In genomic region chr12:11877102-11877826, GRCh38 we compare ENCODE assay signal across 9 cellular contexts.
DNase-seq lines count a peak whose midpoint lies in the region; ATAC-seq, FAIRE-seq and TF ChIP-seq lines count a peak whose summit lies in the region.
"Had no signal": no experiment of that assay in that cellular context is flagged by ENCODE, and none has a peak within 500 bp of the region (broad histone marks: within the 10 kb centered on the region; RNA-seq: fewer than 3 reads in every experiment).

No MANE protein-coding gene starts in this region.

- intact Hi-C loops in MCF 10A (cut with micrococcal nuclease), result loop anchor here (5.0 kb wide), 1 partner anchor 225 kb away; no protein-coding TSS in a partner anchor
- intact Hi-C loops in upper lobe of right lung (cut with DNase I), result no loop called here
- intact Hi-C loops in HepG2 (cut with micrococcal nuclease; ENCODE audit: unreplicated experiment), result no loop called here

- TF ChIP-seq RAD21 in HepG2 (CRISPR knock-in tag; IDR thresholded peaks at IDR 0.05), result no peak

- H3K9me3 ChIP-seq in upper lobe of right lung (no peaks in the 10 kb centered on the region), HepG2 (ENCODE audit: low read length) (no peaks in the 10 kb centered on the region)

- no peaks in the 10 kb centered on the region for H4K20me1 ChIP-seq in HepG2 (ENCODE audit: insufficient read depth, low read length)

- FAIRE-seq in HepG2 (lab: Jason Lieb, UNC), result no peak

- no peak overlapping the region for H3K4me3 Mint-ChIP-seq in activated naive CD8-positive, alpha-beta T cell treated with anti-CD3 and anti-CD28 coated beads, Interleukin-2, amount 50 U/mL, for 24 hours
- no peak overlapping the region for H3K4me3 Mint-ChIP-seq in activated naive CD8-positive, alpha-beta T cell treated with anti-CD3 and anti-CD28 coated beads for 36 hours
- no peak overlapping the region for H3K4me3 Mint-ChIP-seq in MCF 10A (ENCODE audit: unreplicated experiment)

- H3K27me3 ChIP-seq in upper lobe of right lung (no peaks in the 10 kb centered on the region), HepG2 (ENCODE audit: control insufficient read depth in 1 of 2, insufficient read depth in 2 of 2, low read length in 2 of 2) (no peaks in the 10 kb centered on the region)

- CTCF ChIA-PET in MCF 10A (lab: Yijun Ruan, JAX) (interaction anchor here (0.5 to 1.2 kb wide), 4 partner anchors 77 to 126 kb away, joined by 3 to 5 read pairs (median 4); no protein-coding TSS in a partner anchor), HepG2 (lab: Yijun Ruan, JAX; ENCODE audit: low intra/inter-chr PET ratio, low total read pairs) (no interaction called here)

- TF ChIP-seq EP300 in HepG2 (IDR thresholded peaks at IDR 0.05; ENCODE audit: low read depth in 2 of 2, low read length in 2 of 2), result no peak
- TF ChIP-seq EP300 in HepG2 (CRISPR knock-in tag; IDR thresholded peaks at IDR 0.05; ENCODE audit: borderline replicate concordance), result no peak

- H3K36me3 ChIP-seq in upper lobe of right lung (no peaks in the 10 kb centered on the region), HepG2 (replicated peaks in 1 of 2; ENCODE audit: control insufficient read depth in 1 of 2, insufficient read depth in 2 of 2, low read length in 2 of 2) (no peaks in the 10 kb centered on the region)

- no peak for TF ChIP-seq CTCF in MCF 10A (IDR thresholded peaks at IDR 0.05; ENCODE audit: unreplicated experiment)
- no peak for TF ChIP-seq CTCF in upper lobe of right lung (IDR thresholded peaks at IDR 0.05)
- TF ChIP-seq CTCF in HepG2 (CRISPR knock-in tag; IDR thresholded peaks at IDR 0.05), result no peak

- POLR2A ChIA-PET in MCF 10A (lab: Yijun Ruan, JAX), result interaction anchor here (0.6 to 1.6 kb wide), 6 partner anchors 132 to 343 kb away, joined by 3 to 9 read pairs (median 4); no protein-coding TSS in a partner anchor
- POLR2A ChIA-PET in HepG2 (lab: Yijun Ruan, JAX), result no interaction called here

- in situ Hi-C loops in HepG2 (cut with HindIII; ENCODE audit: extremely low pct_ligation_motif_present, low pct_unique_long_range_greater_than_20kb), result no loop called here

- no peaks in the 10 kb centered on the region for H3K9me3 Mint-ChIP-seq in activated naive CD8-positive, alpha-beta T cell treated with anti-CD3 and anti-CD28 coated beads, Interleukin-2, amount 50 U/mL, for 24 hours
- no peaks in the 10 kb centered on the region for H3K9me3 Mint-ChIP-seq in activated naive CD8-positive, alpha-beta T cell treated with anti-CD3 and anti-CD28 coated beads for 36 hours
- H3K9me3 Mint-ChIP-seq in MCF 10A (ENCODE audit: unreplicated experiment), result no peaks in the 10 kb centered on the region

- peaks cover 32% of the 10 kb centered on the region for H3K36me3 Mint-ChIP-seq in activated naive CD8-positive, alpha-beta T cell treated with anti-CD3 and anti-CD28 coated beads, Interleukin-2, amount 50 U/mL, for 24 hours (ENCODE audit: low read depth)
- peaks cover 41% of the 10 kb centered on the region for H3K36me3 Mint-ChIP-seq in activated naive CD8-positive, alpha-beta T cell treated with anti-CD3 and anti-CD28 coated beads for 36 hours
- H3K36me3 Mint-ChIP-seq in MCF 10A (ENCODE audit: insufficient read depth, unreplicated experiment), result peaks cover 8% of the 10 kb centered on the region

- H3K9ac ChIP-seq in HepG2 (ENCODE audit: insufficient read depth, low read depth, low read length), result no peak overlapping the region

- no peak for TF ChIP-seq POLR2A in HepG2 (IDR thresholded peaks at IDR 0.05; ENCODE audit: insufficient read depth in 1 of 2, low read depth in 2 of 2, low read length in 2 of 2)

- 96% methylated on average over 5 of the region's 7 CpGs for WGBS in HepG2 (ENCODE audit: low lambda C conversion rate)

- no peak overlapping the region for H3K27ac ChIP-seq in upper lobe of right lung
- H3K27ac ChIP-seq in HepG2 (ENCODE audit: extremely low read length, insufficient read depth, low read length), result no peak overlapping the region

- H2AFZ ChIP-seq in HepG2 (ENCODE audit: low read length), result no peak overlapping the region

- H3K4me1 Mint-ChIP-seq in activated naive CD8-positive, alpha-beta T cell treated with anti-CD3 and anti-CD28 coated beads, Interleukin-2, amount 50 U/mL, for 24 hours, result peaks cover 37% of the 10 kb centered on the region
- peaks cover 37% of the 10 kb centered on the region for H3K4me1 Mint-ChIP-seq in activated naive CD8-positive, alpha-beta T cell treated with anti-CD3 and anti-CD28 coated beads for 36 hours
- peaks cover 30% of the 10 kb centered on the region for H3K4me1 Mint-ChIP-seq in MCF 10A (ENCODE audit: insufficient read depth, unreplicated experiment)

- no peak overlapping the region for H3K4me3 ChIP-seq in upper lobe of right lung
- no peak overlapping the region for H3K4me3 ChIP-seq in HepG2 (replicated peaks in 1 of 3; ENCODE audit: insufficient read depth in 1 of 3, low read depth in 2 of 3, low read length in 3 of 3)

- BruUV-seq in MCF 10A (replicated peaks; lab: Mats Ljungman, UMichigan) (no TSS peak), HepG2 (replicated peaks; lab: Mats Ljungman, UMichigan) (no TSS peak)

- H3K79me2 ChIP-seq in HepG2 (ENCODE audit: insufficient read depth, low read length), result no peaks in the 10 kb centered on the region

- no peaks in the 10 kb centered on the region for H3K27me3 Mint-ChIP-seq in activated naive CD8-positive, alpha-beta T cell treated with anti-CD3 and anti-CD28 coated beads, Interleukin-2, amount 50 U/mL, for 24 hours
- no peaks in the 10 kb centered on the region for H3K27me3 Mint-ChIP-seq in activated naive CD8-positive, alpha-beta T cell treated with anti-CD3 and anti-CD28 coated beads for 36 hours
- no peaks in the 10 kb centered on the region for H3K27me3 Mint-ChIP-seq in MCF 10A (ENCODE audit: insufficient read depth, unreplicated experiment)

- H3K4me1 ChIP-seq in upper lobe of right lung, result peaks cover 40% of the 10 kb centered on the region
- peaks cover 28% of the 10 kb centered on the region for H3K4me1 ChIP-seq in HepG2 (ENCODE audit: insufficient read depth, low read length)

- DNase-seq in activated naive CD8-positive, alpha-beta T cell treated with anti-CD3 and anti-CD28 coated beads, Interleukin-2, amount 50 U/mL, for 24 hours, result no peak
- DNase-seq in activated naive CD8-positive, alpha-beta T cell treated with anti-CD3 and anti-CD28 coated beads for 36 hours, result no peak
- DNase-seq in MCF 10A (ENCODE audit: unreplicated experiment), result no peak
- DNase-seq in myocyte (ENCODE audit: low read depth), result peak; percentile 24
- DNase-seq in upper lobe of right lung, result no peak
- no peak for DNase-seq in GOT3 (lab: John Stamatoyannopoulos, UW)
- no peak for DNase-seq in NCI-H524 treated with DMSO at 0.1 percent for 48 hours (lab: John Stamatoyannopoulos, UW)
- no peak for DNase-seq in HepG2 (ENCODE audit: low spot score)
- DNase-seq: activated gamma-delta T cell treated with Interleukin-2 at 50 U/mL for 16 hours had no signal

- ATAC-seq in activated naive CD8-positive, alpha-beta T cell treated with anti-CD3 and anti-CD28 coated beads, Interleukin-2, amount 50 U/mL, for 24 hours, result peak; percentile 6
- ATAC-seq in upper lobe of right lung (peak; percentile 13), HepG2 (no peak)

- H3K27ac Mint-ChIP-seq in activated naive CD8-positive, alpha-beta T cell treated with anti-CD3 and anti-CD28 coated beads, Interleukin-2, amount 50 U/mL, for 24 hours, result no peak overlapping the region
- H3K27ac Mint-ChIP-seq in activated naive CD8-positive, alpha-beta T cell treated with anti-CD3 and anti-CD28 coated beads for 36 hours, result no peak overlapping the region
- H3K27ac Mint-ChIP-seq in MCF 10A (ENCODE audit: low read depth, unreplicated experiment), result peak overlapping the region; percentile 76

- H3K4me2 ChIP-seq in HepG2 (ENCODE audit: low read depth, low read length), result no peak overlapping the region

TF ChIP-seq in HepG2, 621 proteins besides CTCF, POLR2A, EP300 and RAD21 (continues in another document):
- TF ChIP-seq SMYD3 (CRISPR knock-in tag; IDR thresholded peaks at IDR 0.05), result no peak
- TF ChIP-seq ZNF558 (CRISPR knock-in tag; IDR thresholded peaks at IDR 0.05; ENCODE audit: borderline replicate concordance), result no peak
- no peak for TF ChIP-seq ZNF773 (CRISPR knock-in tag; IDR thresholded peaks at IDR 0.05; ENCODE audit: borderline replicate concordance)
- no peak for TF ChIP-seq HNF1A (IDR thresholded peaks at IDR 0.05; ENCODE audit: low read depth)
- TF ChIP-seq HNF1A (CRISPR knock-in tag; IDR thresholded peaks at IDR 0.05; ENCODE audit: borderline replicate concordance), result no peak
- TF ChIP-seq PAX8 (CRISPR knock-in tag; IDR thresholded peaks at IDR 0.05; ENCODE audit: borderline replicate concordance), result no peak
- no peak for TF ChIP-seq KDM6A (CRISPR knock-in tag; IDR thresholded peaks at IDR 0.05; ENCODE audit: low read depth)
- TF ChIP-seq POLR2G (IDR thresholded peaks at IDR 0.05; ENCODE audit: low read depth, low read length), result no peak
